In genomic region chr19:52734340-52734892, GRCh38 we compare ENCODE assay signal across 7 cellular contexts. TPM values are rescaled to one million over a fixed set of nuclear protein-coding genes. Genes with fewer than 3 reads are reported as not detected.
DNase-seq lines count a peak whose midpoint lies in the region; ATAC-seq and TF ChIP-seq lines count a peak whose summit lies in the region.

No MANE protein-coding gene starts in this region.

- WGBS in HUES64: under 1% methylated on average over 38 of the region's 39 CpGs
- WGBS in adrenal gland, 4 donors: 0 to 1% (median 0%) methylated on average over 17 to 39 of the region's 39 CpGs

- H3K9ac ChIP-seq in HUES64 (ENCODE audit: low read depth, low read length): peak overlapping the region; percentile 90
- peak overlapping the region; percentile 98 for H3K9ac ChIP-seq in skeletal muscle satellite cell (ENCODE audit: low read depth, low read length)

- H3K27me3 ChIP-seq in GM06990 (replicated peaks; ENCODE audit: control insufficient read depth, insufficient read depth, low read length) (no peaks in the 10 kb centered on the region), HUES64 (ENCODE audit: insufficient read depth, low read length) (no peaks in the 10 kb centered on the region), adrenal gland (no peaks in the 10 kb centered on the region), skeletal muscle satellite cell (ENCODE audit: control insufficient read depth, insufficient read depth, low read length) (no peaks in the 10 kb centered on the region)

- H3K27ac ChIP-seq in HUES64 (ENCODE audit: low read depth, low read length): peak overlapping the region; percentile 75; the same call in 1 of the 2 replicates
- peak overlapping the region in 4 of 5 donors; percentile 52 to 89 (median 83) for H3K27ac ChIP-seq in adrenal gland

- TF ChIP-seq CTCF in GM06990 (IDR thresholded peaks at IDR 0.05; ENCODE audit: insufficient read depth, low read length, poor library complexity, severe bottlenecking) (no peak), adrenal gland (IDR thresholded peaks at IDR 0.05) (no peak)

- TF ChIP-seq POLR2A in adrenal gland (IDR thresholded peaks at IDR 0.05): no peak

- peak; percentile 25 for ATAC-seq in GM21390 (IDR thresholded peaks at IDR 0.05; ENCODE audit: unreplicated experiment)

- no peak for DNase-seq in GM06990 (ENCODE audit: extremely low read depth, insufficient read length)
- DNase-seq in adrenal gland: peak in 2 of 7 donors; percentile 18 to 30
- no peak for DNase-seq in UCSD-AML1 (lab: John Stamatoyannopoulos, UW; ENCODE audit: unreplicated experiment)

- no peaks in the 10 kb centered on the region for H3K9me3 ChIP-seq in HUES64 (ENCODE audit: insufficient read depth, low read depth, low read length)
- H3K9me3 ChIP-seq in adrenal gland (replicated peaks in 1 of 3): no peaks in the 10 kb centered on the region
- no peaks in the 10 kb centered on the region for H3K9me3 ChIP-seq in skeletal muscle satellite cell (replicated peaks; ENCODE audit: low read length)

- H3K36me3 ChIP-seq in GM06990 (ENCODE audit: control insufficient read depth, insufficient read depth, low read length) (no peaks in the 10 kb centered on the region), HUES64 (ENCODE audit: insufficient read depth, low read length) (no peaks in the 10 kb centered on the region), adrenal gland (replicated peaks in 1 of 2) (no peaks in the 10 kb centered on the region), skeletal muscle satellite cell (ENCODE audit: insufficient read depth, low read length) (no peaks in the 10 kb centered on the region)

- intact Hi-C loops in adrenal gland (cut with DNase I): no loop called here

- H3K4me3 ChIP-seq in GM06990 (replicated peaks; ENCODE audit: low read depth, low read length): peak overlapping the region; percentile 83
- peak overlapping the region; percentile 99 for H3K4me3 ChIP-seq in HUES64 (ENCODE audit: low read length)
- H3K4me3 ChIP-seq in adrenal gland: peak overlapping the region; percentile 45 to 94 (median 75)
- H3K4me3 ChIP-seq in iPS-11a (ENCODE audit: low read depth, low read length): peak overlapping the region; percentile 94
- H3K4me3 ChIP-seq in skeletal muscle satellite cell (ENCODE audit: low read length): peak overlapping the region; percentile 98

- peak overlapping the region; percentile 89 for H3K4me2 ChIP-seq in skeletal muscle satellite cell (ENCODE audit: low read length)

- peaks cover 10% of the 10 kb centered on the region for H3K4me1 ChIP-seq in HUES64 (ENCODE audit: insufficient read depth, low read length)
- no peaks in the 10 kb centered on the region for H3K4me1 ChIP-seq in adrenal gland (replicated peaks in 1 of 2)
- peaks cover 14% of the 10 kb centered on the region for H3K4me1 ChIP-seq in skeletal muscle satellite cell (ENCODE audit: control insufficient read depth, insufficient read depth, low read length)

RNA-seq across cellular contexts. Expression of gene ZNF611, which starts 0.4 kb away (rescaled TPM):
- polyA plus RNA-seq in HUES64 (2013, experiment 1 of 2): 8.3 TPM
- polyA plus RNA-seq in HUES64 (2013, experiment 2 of 2): 8.8 TPM
- 10 to 100 TPM in 6 of 8 donors, 1 to 10 TPM in 2; 8.3 to 21.8 (median 13.9) TPM for total RNA-seq in adrenal gland
- 1 to 10 TPM; 3.8 to 6.8 (median 5.7) TPM for polyA plus RNA-seq in adrenal gland
- total RNA-seq in skeletal muscle satellite cell (2012; rRNA removed): 9.4 and 11.7 TPM in 2 replicates

RNA-seq across cellular contexts. Expression of gene ZNF600, which starts 52.2 kb away (rescaled TPM):
- polyA plus RNA-seq in HUES64 (2013, experiment 1 of 2): 4.8 TPM
- polyA plus RNA-seq in HUES64 (2013, experiment 2 of 2): 6.5 TPM
- total RNA-seq in adrenal gland: 10 to 100 TPM in 1 of 8 donors, 1 to 10 TPM in 6, under 1 TPM in 1; 0.42 to 17.7 (median 4.9) TPM
- 10 to 100 TPM in 1 of 3 donors, 1 to 10 TPM in 2; 8.0 to 17.1 (median 9.7) TPM for polyA plus RNA-seq in adrenal gland
- total RNA-seq in skeletal muscle satellite cell (2012; rRNA removed): 4.8 and 6.1 TPM in 2 replicates
